23 cellular contexts compared by ENCODE assay signal in the genomic region with DNA sequence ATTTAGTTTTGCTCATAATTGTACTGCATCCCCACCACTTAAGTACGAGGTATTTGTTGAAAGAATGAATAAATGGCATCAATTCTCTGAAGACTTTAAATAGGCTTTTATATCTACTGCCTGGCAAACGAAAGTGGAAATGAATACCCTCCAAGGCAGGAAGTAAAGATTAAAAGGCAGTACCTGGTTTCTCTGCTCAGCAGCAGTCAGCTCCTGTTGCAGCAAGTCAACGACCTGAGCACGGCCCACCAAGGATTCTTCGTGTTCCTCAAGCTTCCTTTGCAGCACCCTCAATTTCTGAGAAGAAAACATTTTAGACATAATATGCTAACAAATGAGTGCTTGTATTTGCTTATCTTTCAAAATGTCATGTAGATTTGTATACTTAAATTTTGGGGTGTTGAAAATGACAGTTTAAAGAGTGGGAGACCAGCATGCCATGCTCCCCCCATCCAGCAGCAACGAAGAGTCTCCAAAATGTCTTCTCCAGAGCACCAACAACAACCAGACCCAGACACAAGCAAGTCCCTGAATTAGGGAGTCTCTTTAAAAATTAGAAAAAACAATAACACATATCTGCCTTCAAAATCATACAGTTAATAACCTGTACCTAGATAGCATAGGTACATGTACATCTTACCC. TPM values are rescaled to one million over a fixed set of nuclear protein-coding genes. Genes with fewer than 3 reads are reported as not detected.
DNase-seq lines count a peak whose midpoint lies in the region; ATAC-seq, FAIRE-seq and TF ChIP-seq lines count a peak whose summit lies in the region.
"Had no signal": no experiment of that assay in that cellular context is flagged by ENCODE, and none has a peak within 500 bp of the region (broad histone marks: within the 10 kb centered on the region; RNA-seq: fewer than 3 reads in every experiment).

No MANE protein-coding gene starts in this region.

- H3K27me3 Mint-ChIP-seq in activated CD8-positive, alpha-beta T cell treated with anti-CD3 and anti-CD28 coated beads for 36 hours: no peaks in the 10 kb centered on the region
- no peaks in the 10 kb centered on the region for H3K27me3 Mint-ChIP-seq in effector memory CD8-positive, alpha-beta T cell
- H3K27me3 Mint-ChIP-seq: stimulated activated memory B cell treated with anti-CD40 and anti-IgM and Interleukin-4, amounts not matched to agents 10 μg/mL and 1 μg/mL and 100 μg/mL, for 72 hours had no signal

- peak overlapping the region; percentile 47 for H3K27ac Mint-ChIP-seq in activated CD8-positive, alpha-beta T cell treated with anti-CD3 and anti-CD28 coated beads for 36 hours
- H3K27ac Mint-ChIP-seq in effector memory CD8-positive, alpha-beta T cell: peak overlapping the region; percentile 80 to 85
- H3K27ac Mint-ChIP-seq: natural killer cell; stimulated activated memory B cell treated with anti-CD40 and anti-IgM and Interleukin-4, amounts not matched to agents 10 μg/mL and 1 μg/mL and 100 μg/mL, for 72 hours had no signal

- POLR2A ChIA-PET in activated CD8-positive, alpha-beta T cell treated with anti-CD3 and anti-CD28 coated beads for 36 hours (lab: Charles Lee): no interaction called here

- peaks cover 38% of the 10 kb centered on the region for H3K36me3 Mint-ChIP-seq in activated CD8-positive, alpha-beta T cell treated with anti-CD3 and anti-CD28 coated beads for 36 hours (ENCODE audit: low read depth)
- H3K36me3 Mint-ChIP-seq in effector memory CD8-positive, alpha-beta T cell (ENCODE audit: insufficient read depth): peaks cover 69% of the 10 kb centered on the region

- peak; percentile 11 for FAIRE-seq in GM19239 (lab: Jason Lieb, UNC)
- FAIRE-seq: D721Med, endometrium, RCC 7860 had no signal

- H3K4me3 Mint-ChIP-seq in activated CD8-positive, alpha-beta T cell treated with anti-CD3 and anti-CD28 coated beads for 36 hours: peak overlapping the region; percentile 5
- peak overlapping the region; percentile 4 to 17 for H3K4me3 Mint-ChIP-seq in effector memory CD8-positive, alpha-beta T cell
- H3K4me3 Mint-ChIP-seq: immature natural killer cell; natural killer cell; stimulated activated memory B cell treated with anti-CD40 and anti-IgM and Interleukin-4, amounts not matched to agents 10 μg/mL and 1 μg/mL and 100 μg/mL, for 72 hours had no signal

- intact Hi-C loops in activated CD8-positive, alpha-beta T cell treated with anti-CD3 and anti-CD28 coated beads for 36 hours (cut with micrococcal nuclease): no loop called here

- TF ChIP-seq CTCF in activated CD8-positive, alpha-beta T cell treated with anti-CD3 and anti-CD28 coated beads for 36 hours (IDR thresholded peaks at IDR 0.05): no peak

- peaks cover 15% of the 10 kb centered on the region for H3K4me1 Mint-ChIP-seq in activated CD8-positive, alpha-beta T cell treated with anti-CD3 and anti-CD28 coated beads for 36 hours (ENCODE audit: low read depth)
- H3K4me1 Mint-ChIP-seq in effector memory CD8-positive, alpha-beta T cell (ENCODE audit: low read depth in 2 of 2): peaks cover 17 to 21% of the 10 kb centered on the region in 2 donors
- H3K4me1 Mint-ChIP-seq: stimulated activated memory B cell treated with anti-CD40 and anti-IgM and Interleukin-4, amounts not matched to agents 10 μg/mL and 1 μg/mL and 100 μg/mL, for 72 hours had no signal

- no peaks in the 10 kb centered on the region for H3K9me3 Mint-ChIP-seq in activated CD8-positive, alpha-beta T cell treated with anti-CD3 and anti-CD28 coated beads for 36 hours
- H3K9me3 Mint-ChIP-seq in effector memory CD8-positive, alpha-beta T cell: no peaks in the 10 kb centered on the region
- H3K9me3 Mint-ChIP-seq: immature natural killer cell; natural killer cell; stimulated activated memory B cell treated with anti-CD40 and anti-IgM and Interleukin-4, amounts not matched to agents 10 μg/mL and 1 μg/mL and 100 μg/mL, for 72 hours had no signal

- ATAC-seq in activated CD8-positive, alpha-beta T cell treated with anti-CD3 and anti-CD28 coated beads for 36 hours: peak; percentile 82
- peak; percentile 91 for ATAC-seq in effector memory CD8-positive, alpha-beta T cell (replicated peaks)
- no peak for ATAC-seq in GM21423 (IDR thresholded peaks at IDR 0.05; ENCODE audit: unreplicated experiment)
- ATAC-seq in GM21447 (IDR thresholded peaks at IDR 0.05; ENCODE audit: unreplicated experiment): no peak
- ATAC-seq in GM19328 (IDR thresholded peaks at IDR 0.05; ENCODE audit: unreplicated experiment): no peak
- ATAC-seq: gastroesophageal sphincter; natural killer cell; stimulated activated memory B cell treated with anti-CD40 and anti-IgM and Interleukin-4, amounts not matched to agents 10 μg/mL and 1 μg/mL and 100 μg/mL, for 72 hours had no signal

- CTCF ChIA-PET in activated CD8-positive, alpha-beta T cell treated with anti-CD3 and anti-CD28 coated beads for 36 hours (lab: Charles Lee): interaction anchor here (1.4 kb wide), 1 partner anchor 58 kb away, joined by 3 read pairs; a partner anchor contains a TSS

- DNase-seq in activated gamma-delta T cell treated with Interleukin-2 at 50 U/mL for 16 hours (peak; percentile 7), activated gamma-delta T cell (lab: John Stamatoyannopoulos, UW) (no peak), GM19239 (ENCODE audit: insufficient read length, low spot score) (no peak)
- peak; percentile 10 for DNase-seq in activated CD8-positive, alpha-beta T cell treated with anti-CD3 and anti-CD28 coated beads for 36 hours
- peak in 2 of 3 experiments; percentile 1 to 2 for DNase-seq in effector memory CD8-positive, alpha-beta T cell
- DNase-seq: cortex of kidney; hippocampal formation; immature natural killer cell; left ventricle myocardium inferior; natural killer cell; NCI-H1092 treated with DMSO at 0.1 percent for 48 hours; NCI-H1930; NCI-H2227 treated with DMSO at 0.1 percent for 48 hours; NCI-H69; stimulated activated CD4-positive, alpha-beta T cell treated with anti-CD3 and anti-CD28 coated beads, Interleukin-2, amount 100 ng/mL, for 24 hours had no signal

RNA-seq across cellular contexts. Expression of a gene that starts 31.2 kb away (rescaled TPM):
- 10 to 100 TPM; 15.0 to 16.4 TPM for total RNA-seq in activated CD8-positive, alpha-beta T cell treated with anti-CD3 and anti-CD28 coated beads for 36 hours

RNA-seq across cellular contexts. Expression of a gene that starts 57.6 kb away (rescaled TPM):
- total RNA-seq in activated CD8-positive, alpha-beta T cell treated with anti-CD3 and anti-CD28 coated beads for 36 hours: 100 to 1,000 TPM; 196 to 199 TPM

Comparison
In these comparisons a context has a peak if more than half of its experiments do, and no peak if none do; other contexts are left out.
1. DNase-seq: peak in activated gamma-delta T cell treated with Interleukin-2 at 50 U/mL for 16 hours (single experiment), activated CD8-positive, alpha-beta T cell treated with anti-CD3 and anti-CD28 coated beads for 36 hours (single experiment) and effector memory CD8-positive, alpha-beta T cell (2 of 3); none in activated gamma-delta T cell (single experiment) and GM19239 (single experiment).
2. ATAC-seq: peak in activated CD8-positive, alpha-beta T cell treated with anti-CD3 and anti-CD28 coated beads for 36 hours (single experiment) and effector memory CD8-positive, alpha-beta T cell (single experiment); none in GM21423 (single experiment), GM21447 (single experiment) and GM19328 (single experiment).